ENCODE assay signal across 8 cellular contexts in the genomic region with DNA sequence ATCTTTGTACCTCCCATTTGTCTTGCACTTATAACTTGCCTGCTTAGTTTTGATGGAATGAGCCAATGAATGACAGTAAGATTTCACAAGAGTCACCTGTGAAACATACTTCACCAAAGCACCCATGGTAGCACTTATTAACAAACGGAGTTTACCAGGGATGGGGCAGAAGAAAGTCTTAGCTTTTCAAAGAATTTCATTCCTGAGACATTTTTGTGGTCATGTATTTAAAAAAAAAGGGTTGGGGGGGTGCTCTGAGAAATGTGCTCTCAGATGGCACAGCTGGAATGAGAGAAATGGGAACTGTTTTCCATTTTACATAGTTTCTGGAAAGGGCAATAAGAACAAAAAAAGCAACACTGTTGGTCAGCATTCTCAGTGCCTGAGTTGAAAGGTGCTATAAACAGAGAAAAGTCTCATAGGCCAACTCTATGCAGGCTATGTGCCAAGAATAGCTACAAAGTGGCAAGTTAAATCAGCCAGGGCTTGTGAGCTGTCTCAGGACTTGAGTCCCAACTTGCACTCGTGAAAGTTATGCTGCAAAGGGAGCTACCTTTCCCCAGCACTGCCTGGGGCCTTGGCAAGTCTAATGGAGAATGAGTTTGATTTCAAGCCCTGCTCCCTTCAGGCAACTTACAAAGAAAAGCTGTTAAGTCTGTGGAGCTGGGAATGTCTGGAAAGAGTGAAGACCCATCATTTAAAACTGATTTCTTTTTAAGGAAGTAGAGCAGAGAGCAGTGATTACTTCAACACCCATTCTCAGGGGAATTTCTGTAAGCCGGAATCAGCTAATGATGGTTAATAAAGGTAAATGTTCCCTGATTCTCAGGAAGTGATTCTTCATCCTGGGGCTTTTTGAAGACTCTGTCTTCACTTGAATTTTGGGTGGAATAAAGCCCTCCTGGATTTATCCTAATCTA.
DNase-seq lines count a peak whose midpoint lies in the region; ATAC-seq, FAIRE-seq and TF ChIP-seq lines count a peak whose summit lies in the region.

No MANE protein-coding gene starts in this region.

- ATAC-seq in HG02981 (IDR thresholded peaks at IDR 0.05; ENCODE audit: unreplicated experiment) (peak; percentile 60), HepG2 (no peak)

- no TSS peak for BruUV-seq in HepG2 (replicated peaks; lab: Mats Ljungman, UMichigan)

- H3K27ac ChIP-seq in brain microvascular endothelial cell (peak overlapping the region; percentile 71), neural progenitor cell (no peak overlapping the region), HepG2 (ENCODE audit: extremely low read length, insufficient read depth, low read length) (no peak overlapping the region)

- POLR2A ChIA-PET in HepG2 (lab: Yijun Ruan, JAX) = no interaction called here

- no peak for TF ChIP-seq POLR2A in HepG2 (IDR thresholded peaks at IDR 0.05; ENCODE audit: insufficient read depth in 1 of 2, low read depth in 2 of 2, low read length in 2 of 2)

- H4K20me1 ChIP-seq in neural progenitor cell (ENCODE audit: low read depth) (no peaks in the 10 kb centered on the region), HepG2 (ENCODE audit: insufficient read depth, low read length) (no peaks in the 10 kb centered on the region)

- no peaks in the 10 kb centered on the region for H3F3A ChIP-seq in neural progenitor cell (ENCODE audit: low read depth)

- H3K27me3 ChIP-seq in brain microvascular endothelial cell (replicated peaks) = no peaks in the 10 kb centered on the region
- no peaks in the 10 kb centered on the region for H3K27me3 ChIP-seq in neural progenitor cell
- H3K27me3 ChIP-seq in HepG2 (ENCODE audit: control insufficient read depth in 1 of 2, insufficient read depth in 2 of 2, low read length in 2 of 2) = no peaks in the 10 kb centered on the region

- DNase-seq in GM12864 (ENCODE audit: low read depth) (peak; percentile 21), brain microvascular endothelial cell (peak; percentile 76), neural progenitor cell (ENCODE audit: low spot score) (no peak), HepG2 (ENCODE audit: low spot score) (no peak), NCI-H187 (lab: John Stamatoyannopoulos, UW) (no peak), endothelial cell (ENCODE audit: low spot score) (no peak), SK-N-DZ (ENCODE audit: low spot score) (no peak)

- H3K79me2 ChIP-seq in neural progenitor cell (ENCODE audit: low read depth) = no peaks in the 10 kb centered on the region
- no peaks in the 10 kb centered on the region for H3K79me2 ChIP-seq in HepG2 (ENCODE audit: insufficient read depth, low read length)

- no peak overlapping the region for H3K27ac Mint-ChIP-seq in neural progenitor cell
- no peak overlapping the region for H3K27ac Mint-ChIP-seq in endothelial cell (ENCODE audit: unreplicated experiment)

- H3K4me1 ChIP-seq in neural progenitor cell = no peaks in the 10 kb centered on the region
- no peaks in the 10 kb centered on the region for H3K4me1 ChIP-seq in HepG2 (ENCODE audit: insufficient read depth, low read length)

- peaks cover 4% of the 10 kb centered on the region for H3K4me1 Mint-ChIP-seq in neural progenitor cell
- no peaks in the 10 kb centered on the region for H3K4me1 Mint-ChIP-seq in endothelial cell (ENCODE audit: unreplicated experiment)

- H2AFZ ChIP-seq in neural progenitor cell (replicated peaks) = peak overlapping the region; percentile 35
- H2AFZ ChIP-seq in HepG2 (ENCODE audit: low read length) = no peak overlapping the region

- no peak for TF ChIP-seq RAD21 in HepG2 (CRISPR knock-in tag; IDR thresholded peaks at IDR 0.05)

- H3K4me3 ChIP-seq in GM12864 (ENCODE audit: low read depth, low read length) (no peak overlapping the region), brain microvascular endothelial cell (ENCODE audit: low read depth, low read length) (no peak overlapping the region), neural progenitor cell (no peak overlapping the region), HepG2 (replicated peaks in 1 of 3; ENCODE audit: insufficient read depth in 1 of 3, low read depth in 2 of 3, low read length in 3 of 3) (no peak overlapping the region)

- no peak overlapping the region for H3K4me2 ChIP-seq in neural progenitor cell
- H3K4me2 ChIP-seq in HepG2 (ENCODE audit: low read depth, low read length) = no peak overlapping the region

- in situ Hi-C loops in brain microvascular endothelial cell (cut with HindIII; ENCODE audit: low pct_ligation_motif_present, low sequenced_read_pairs) (no loop called here), HepG2 (cut with HindIII; ENCODE audit: extremely low pct_ligation_motif_present, low pct_unique_long_range_greater_than_20kb) (no loop called here)

- TF ChIP-seq EP300 in HepG2 (IDR thresholded peaks at IDR 0.05; ENCODE audit: low read depth in 2 of 2, low read length in 2 of 2) (no peak), HepG2 (CRISPR knock-in tag; IDR thresholded peaks at IDR 0.05; ENCODE audit: borderline replicate concordance) (no peak)

- no peak for FAIRE-seq in HepG2 (lab: Jason Lieb, UNC)

- H3K4me3 Mint-ChIP-seq in neural progenitor cell = no peak overlapping the region
- no peak overlapping the region for H3K4me3 Mint-ChIP-seq in endothelial cell (ENCODE audit: unreplicated experiment)

- TF ChIP-seq CTCF in GM12864 (IDR thresholded peaks at IDR 0.05; ENCODE audit: low read depth, low read length, missing control alignments) = no peak
- no peak for TF ChIP-seq CTCF in brain microvascular endothelial cell (IDR thresholded peaks at IDR 0.05; ENCODE audit: low read depth, low read length, missing control alignments)
- no peak for TF ChIP-seq CTCF in neural progenitor cell (IDR thresholded peaks at IDR 0.05)
- no peak for TF ChIP-seq CTCF in HepG2 (CRISPR knock-in tag; IDR thresholded peaks at IDR 0.05)
- no peak for TF ChIP-seq CTCF in endothelial cell (IDR thresholded peaks at IDR 0.05; ENCODE audit: unreplicated experiment)

- WGBS in HepG2 (ENCODE audit: low lambda C conversion rate) = 0% methylated on average over 3 of the region's 3 CpGs

- CTCF ChIA-PET in HepG2 (lab: Yijun Ruan, JAX; ENCODE audit: low intra/inter-chr PET ratio, low total read pairs) = no interaction called here

- H3K36me3 ChIP-seq in brain microvascular endothelial cell (replicated peaks) = no peaks in the 10 kb centered on the region
- H3K36me3 ChIP-seq in neural progenitor cell = no peaks in the 10 kb centered on the region
- H3K36me3 ChIP-seq in HepG2 (replicated peaks in 1 of 2; ENCODE audit: control insufficient read depth in 1 of 2, insufficient read depth in 2 of 2, low read length in 2 of 2) = no peaks in the 10 kb centered on the region

- H3K9me3 ChIP-seq in neural progenitor cell (ENCODE audit: low read depth) (no peaks in the 10 kb centered on the region), HepG2 (ENCODE audit: low read length) (no peaks in the 10 kb centered on the region)

- H3K9ac ChIP-seq in neural progenitor cell = no peak overlapping the region
- no peak overlapping the region for H3K9ac ChIP-seq in HepG2 (ENCODE audit: insufficient read depth, low read depth, low read length)

- H3K9me3 Mint-ChIP-seq in neural progenitor cell (no peaks in the 10 kb centered on the region), endothelial cell (ENCODE audit: unreplicated experiment) (no peaks in the 10 kb centered on the region)

- intact Hi-C loops in HepG2 (cut with micrococcal nuclease; ENCODE audit: unreplicated experiment) = no loop called here

- H3K36me3 Mint-ChIP-seq in neural progenitor cell = no peaks in the 10 kb centered on the region
- no peaks in the 10 kb centered on the region for H3K36me3 Mint-ChIP-seq in endothelial cell (ENCODE audit: low read depth, unreplicated experiment)

- H3K27me3 Mint-ChIP-seq in neural progenitor cell (ENCODE audit: insufficient read depth, low read depth) (no peaks in the 10 kb centered on the region), endothelial cell (ENCODE audit: unreplicated experiment) (no peaks in the 10 kb centered on the region)

TF ChIP-seq in HepG2, 621 proteins besides CTCF, POLR2A, EP300 and RAD21 (continues in another document):
- TF ChIP-seq, protein P1, sequence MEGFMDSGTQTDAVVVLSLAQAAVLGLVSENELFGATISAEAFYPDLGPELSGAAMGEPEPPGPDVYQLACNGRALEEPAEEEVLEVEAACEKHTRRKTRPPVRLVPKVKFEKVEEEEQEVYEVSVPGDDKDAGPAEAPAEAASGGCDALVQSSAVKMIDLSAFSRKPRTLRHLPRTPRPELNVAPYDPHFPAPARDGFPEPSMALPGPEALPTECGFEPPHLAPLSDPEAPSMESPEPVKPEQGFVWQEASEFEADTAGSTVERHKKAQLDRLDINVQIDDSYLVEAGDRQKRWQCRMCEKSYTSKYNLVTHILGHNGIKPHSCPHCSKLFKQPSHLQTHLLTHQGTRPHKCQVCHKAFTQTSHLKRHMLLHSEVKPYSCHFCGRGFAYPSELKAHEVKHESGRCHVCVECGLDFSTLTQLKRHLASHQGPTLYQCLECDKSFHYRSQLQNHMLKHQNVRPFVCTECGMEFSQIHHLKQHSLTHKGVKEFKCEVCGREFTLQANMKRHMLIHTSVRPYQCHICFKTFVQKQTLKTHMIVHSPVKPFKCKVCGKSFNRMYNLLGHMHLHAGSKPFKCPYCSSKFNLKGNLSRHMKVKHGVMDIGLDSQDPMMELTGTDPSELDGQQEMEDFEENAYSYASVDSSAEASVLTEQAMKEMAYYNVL (CRISPR knock-in tag; IDR thresholded peaks at IDR 0.05; ENCODE audit: borderline replicate concordance) = no peak
- TF ChIP-seq ATF7 (IDR thresholded peaks at IDR 0.05) (no peak), ATF7 (CRISPR knock-in tag; IDR thresholded peaks at IDR 0.05) (no peak)
- TF ChIP-seq, protein P2, sequence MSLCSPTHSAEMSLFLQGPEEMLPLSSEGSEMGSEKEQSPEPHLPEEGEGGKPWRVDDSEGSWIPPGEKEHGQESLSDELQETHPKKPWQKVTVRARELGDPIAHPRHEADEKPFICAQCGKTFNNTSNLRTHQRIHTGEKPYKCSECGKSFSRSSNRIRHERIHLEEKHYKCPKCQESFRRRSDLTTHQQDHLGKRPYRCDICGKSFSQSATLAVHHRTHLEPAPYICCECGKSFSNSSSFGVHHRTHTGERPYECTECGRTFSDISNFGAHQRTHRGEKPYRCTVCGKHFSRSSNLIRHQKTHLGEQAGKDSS (CRISPR knock-in tag; IDR thresholded peaks at IDR 0.05; ENCODE audit: borderline replicate concordance, low read depth) = no peak

Comparison
In these comparisons a context has a peak if more than half of its experiments do, and no peak if none do; other contexts are left out.
1. DNase-seq: peak in GM12864 (single experiment) and brain microvascular endothelial cell (single experiment); none in neural progenitor cell (single experiment), HepG2 (single experiment), NCI-H187 (0 of 2), endothelial cell (single experiment) and SK-N-DZ (single experiment).